ENCODE assay signal across 1 cellular context in genomic region chr1:109824349-109825115, GRCh38.
TF ChIP-seq lines count a peak whose summit lies in the region.

No MANE protein-coding gene starts in this region.

TF ChIP-seq in HepG2, 621 proteins besides CTCF, POLR2A, EP300 and RAD21 (continued from another document and continues in another):
- no peak for TF ChIP-seq KIAA2018 (CRISPR knock-in tag; IDR thresholded peaks at IDR 0.05; ENCODE audit: borderline replicate concordance)
- no peak for TF ChIP-seq DDIT3 (CRISPR knock-in tag; IDR thresholded peaks at IDR 0.05)
- no peak for TF ChIP-seq ZNF513 (CRISPR knock-in tag; conservative IDR thresholded peaks at IDR 0.05)
- no peak for TF ChIP-seq THAP8 (CRISPR knock-in tag; IDR thresholded peaks at IDR 0.05; ENCODE audit: borderline replicate concordance)
- TF ChIP-seq ZSCAN25 (CRISPR knock-in tag; IDR thresholded peaks at IDR 0.05) = 0 out of 2 replicates have a peak, but pooled peaks have one; percentile 57
- TF ChIP-seq CC2D1A (CRISPR knock-in tag; IDR thresholded peaks at IDR 0.05) = no peak
- TF ChIP-seq ZBTB37 (CRISPR knock-in tag; IDR thresholded peaks at IDR 0.05) = no peak
- TF ChIP-seq ARNT2 (CRISPR knock-in tag; IDR thresholded peaks at IDR 0.05; ENCODE audit: low read depth) = no peak
- no peak for TF ChIP-seq SRSF4 (IDR thresholded peaks at IDR 0.05; ENCODE audit: low read depth, low read length, poor library complexity, severe bottlenecking)
- no peak for TF ChIP-seq ZBTB8A (CRISPR knock-in tag; IDR thresholded peaks at IDR 0.05; ENCODE audit: borderline replicate concordance, low read depth)
- TF ChIP-seq ELF4 (CRISPR knock-in tag; IDR thresholded peaks at IDR 0.05; ENCODE audit: borderline replicate concordance) = no peak
- no peak for TF ChIP-seq CREB3 (CRISPR knock-in tag; IDR thresholded peaks at IDR 0.05)
- no peak for TF ChIP-seq GTF3A (CRISPR knock-in tag; conservative IDR thresholded peaks at IDR 0.05)
- no peak for TF ChIP-seq ZFP41 (CRISPR knock-in tag; IDR thresholded peaks at IDR 0.05; ENCODE audit: borderline replicate concordance)
- no peak for TF ChIP-seq SIX4 (CRISPR knock-in tag; IDR thresholded peaks at IDR 0.05)
- TF ChIP-seq ZNF230 (CRISPR knock-in tag; IDR thresholded peaks at IDR 0.05) = 0 out of 2 replicates have a peak, but pooled peaks have one; percentile 53
- no peak for TF ChIP-seq ZUFSP (CRISPR knock-in tag; IDR thresholded peaks at IDR 0.05; ENCODE audit: borderline replicate concordance)
- no peak for TF ChIP-seq KLF16 (CRISPR knock-in tag; IDR thresholded peaks at IDR 0.05)
- TF ChIP-seq NR2C2 (CRISPR knock-in tag; IDR thresholded peaks at IDR 0.05; ENCODE audit: borderline replicate concordance) = no peak
- TF ChIP-seq RNF219 (CRISPR knock-in tag; IDR thresholded peaks at IDR 0.05) = 0 out of 2 replicates have a peak, but pooled peaks have one; percentile 32
- TF ChIP-seq ZSCAN20 (CRISPR knock-in tag; IDR thresholded peaks at IDR 0.05; ENCODE audit: borderline replicate concordance) = no peak
- TF ChIP-seq ZNF101 (CRISPR knock-in tag; IDR thresholded peaks at IDR 0.05; ENCODE audit: borderline replicate concordance, low read depth) = no peak
- TF ChIP-seq ZNF549 (CRISPR knock-in tag; IDR thresholded peaks at IDR 0.05) = no peak
- TF ChIP-seq DMTF1 (CRISPR knock-in tag; IDR thresholded peaks at IDR 0.05) = no peak
- no peak for TF ChIP-seq ZNF138 (CRISPR knock-in tag; IDR thresholded peaks at IDR 0.05; ENCODE audit: low read depth)
- no peak for TF ChIP-seq ZNF17 (CRISPR knock-in tag; IDR thresholded peaks at IDR 0.05)
- TF ChIP-seq TCF7L2 (IDR thresholded peaks at IDR 0.05; ENCODE audit: low read depth, low read length) = no peak
- TF ChIP-seq SNAI1 (CRISPR knock-in tag; IDR thresholded peaks at IDR 0.05; ENCODE audit: borderline replicate concordance) = no peak
- no peak for TF ChIP-seq ZNF10 (CRISPR knock-in tag; IDR thresholded peaks at IDR 0.05; ENCODE audit: borderline replicate concordance, low read depth)
- TF ChIP-seq ZNF615 (CRISPR knock-in tag; IDR thresholded peaks at IDR 0.05; ENCODE audit: borderline replicate concordance) = 0 out of 2 replicates have a peak, but pooled peaks have one; percentile 43
- TF ChIP-seq TGIF2 (CRISPR knock-in tag; IDR thresholded peaks at IDR 0.05) = 0 out of 2 replicates have a peak, but pooled peaks have one; percentile 5
- no peak for TF ChIP-seq KLF12 (CRISPR knock-in tag; IDR thresholded peaks at IDR 0.05; ENCODE audit: borderline replicate concordance)
- no peak for TF ChIP-seq MXD1 (CRISPR knock-in tag; IDR thresholded peaks at IDR 0.05)
